2 cellular contexts compared by ENCODE assay signal in genomic region chr5:178213748-178214151, GRCh38.
TF ChIP-seq lines count a peak whose summit lies in the region.

No MANE protein-coding gene starts in this region.

TF ChIP-seq in HCT116, 20 proteins besides CTCF, POLR2A, EP300 and RAD21:
- TF ChIP-seq ZFX (IDR thresholded peaks at IDR 0.05) (no peak), EZH2 (IDR thresholded peaks at IDR 0.05) (no peak), MAX (IDR thresholded peaks at IDR 0.05) (no peak), CEBPB (IDR thresholded peaks at IDR 0.05; ENCODE audit: low read depth) (no peak), YY1 (IDR thresholded peaks at IDR 0.05; ENCODE audit: extremely low read depth, insufficient replicate concordance, low read depth, low read length) (no peak), SRF (IDR thresholded peaks at IDR 0.05; ENCODE audit: low read depth) (no peak), SIN3A (IDR thresholded peaks at IDR 0.05; ENCODE audit: low read depth) (no peak), POLR2AphosphoS5 (IDR thresholded peaks at IDR 0.05; ENCODE audit: low read depth, low read length) (no peak), ZNF274 (IDR thresholded peaks at IDR 0.05; ENCODE audit: low read depth, low read length) (no peak), CBX3 (IDR thresholded peaks at IDR 0.05; ENCODE audit: low read depth) (no peak), SP1 (IDR thresholded peaks at IDR 0.05; ENCODE audit: low read depth) (no peak), EGR1 (IDR thresholded peaks at IDR 0.05; ENCODE audit: low read depth) (no peak), TCF7L2 (IDR thresholded peaks at IDR 0.05; ENCODE audit: borderline replicate concordance, extremely low read depth, insufficient read depth, insufficient read length) (no peak), REST (IDR thresholded peaks at IDR 0.05; ENCODE audit: low read depth) (no peak), FOSL1 (IDR thresholded peaks at IDR 0.05; ENCODE audit: low read depth) (no peak), ELF1 (IDR thresholded peaks at IDR 0.05; ENCODE audit: borderline replicate concordance, low read depth) (no peak), JUND (IDR thresholded peaks at IDR 0.05) (no peak), ATF3 (IDR thresholded peaks at IDR 0.05) (no peak), EZH2phosphoT487 (IDR thresholded peaks at IDR 0.05; ENCODE audit: borderline replicate concordance) (no peak), ZBTB33 (IDR thresholded peaks at IDR 0.05; ENCODE audit: extremely low read depth, insufficient replicate concordance, low read length) (no peak)

TF ChIP-seq in K562, 482 proteins besides CTCF, POLR2A, EP300 and RAD21:
- no peak for TF ChIP-seq BRD4 (IDR thresholded peaks at IDR 0.05)
- TF ChIP-seq PKNOX1 (IDR thresholded peaks at IDR 0.05): peak; percentile 84
- 0 out of 4 replicates have a peak, but pooled peaks of 1 of the 2 experiments have one; percentile 15 for TF ChIP-seq SIN3A (IDR thresholded peaks at IDR 0.05; ENCODE audit: borderline replicate concordance in 2 of 2, control insufficient read depth in 1 of 2, low read depth in 2 of 2, low read length in 2 of 2)
- no peak for TF ChIP-seq ZNF232 (CRISPR knock-in tag; IDR thresholded peaks at IDR 0.05)
